In genomic region chr9:68947015-68947414, GRCh38 we compare ENCODE assay signal across 1 cellular context.
TF ChIP-seq lines count a peak whose summit lies in the region.

No MANE protein-coding gene starts in this region.

TF ChIP-seq in H1, 55 proteins besides CTCF, POLR2A, EP300 and RAD21 (continued from another document):
- TF ChIP-seq CHD7 (IDR thresholded peaks at IDR 0.05; ENCODE audit: insufficient replicate concordance, low read length): peak; percentile 91
- TF ChIP-seq TEAD4 (IDR thresholded peaks at IDR 0.05; ENCODE audit: low read depth, low read length): peak; percentile 89
- TF ChIP-seq SP1 (IDR thresholded peaks at IDR 0.05; ENCODE audit: low read depth, low read length): peak; percentile 77
- no peak for TF ChIP-seq SAP30 (IDR thresholded peaks at IDR 0.05; ENCODE audit: insufficient read depth, insufficient replicate concordance, low read length)
- TF ChIP-seq ASH2L (IDR thresholded peaks at IDR 0.05; ENCODE audit: low read length): no peak
- TF ChIP-seq JUND (IDR thresholded peaks at IDR 0.05; ENCODE audit: low read length): peak; percentile 23; the same call in 1 of the 2 replicates
- no peak for TF ChIP-seq CHD1 (IDR thresholded peaks at IDR 0.05; ENCODE audit: low read depth, low read length)
- TF ChIP-seq CTBP2 (IDR thresholded peaks at IDR 0.05; ENCODE audit: borderline replicate concordance, insufficient read depth, insufficient read length, low read length): peak; percentile 65
- 0 out of 2 replicates have a peak, but pooled peaks have one; percentile 18 for TF ChIP-seq EGR1 (IDR thresholded peaks at IDR 0.05; ENCODE audit: borderline replicate concordance, low read depth, low read length)
- TF ChIP-seq BCL11A (IDR thresholded peaks at IDR 0.05; ENCODE audit: low read depth in 2 of 2, low read length in 2 of 2): peak in 1 of 2 experiments; percentile 30
- peak in 1 of 2 experiments; percentile 46; a peak in 2 of 4 replicates for TF ChIP-seq HDAC2 (IDR thresholded peaks at IDR 0.05; ENCODE audit: borderline replicate concordance in 1 of 2, low read depth in 2 of 2, low read length in 2 of 2)
- peak; percentile 62; the same call in 1 of the 2 replicates for TF ChIP-seq TCF12 (IDR thresholded peaks at IDR 0.05; ENCODE audit: low read depth, low read length)
- TF ChIP-seq YY1 (IDR thresholded peaks at IDR 0.05; ENCODE audit: low read depth, low read length): peak; percentile 79; the same call in 1 of the 2 replicates
- TF ChIP-seq POU5F1 (IDR thresholded peaks at IDR 0.05; ENCODE audit: low read depth, low read length): peak; percentile 18; the same call in 1 of the 2 replicates
- no peak for TF ChIP-seq SP4 (IDR thresholded peaks at IDR 0.05; ENCODE audit: low read length)
- no peak for TF ChIP-seq CEBPB (IDR thresholded peaks at IDR 0.05; ENCODE audit: low read depth, low read length)
- peak; percentile 46; the same call in 1 of the 2 replicates for TF ChIP-seq MAX (IDR thresholded peaks at IDR 0.05)
